Comparison of ENCODE assay signal across 15 cellular contexts in the genomic region with DNA sequence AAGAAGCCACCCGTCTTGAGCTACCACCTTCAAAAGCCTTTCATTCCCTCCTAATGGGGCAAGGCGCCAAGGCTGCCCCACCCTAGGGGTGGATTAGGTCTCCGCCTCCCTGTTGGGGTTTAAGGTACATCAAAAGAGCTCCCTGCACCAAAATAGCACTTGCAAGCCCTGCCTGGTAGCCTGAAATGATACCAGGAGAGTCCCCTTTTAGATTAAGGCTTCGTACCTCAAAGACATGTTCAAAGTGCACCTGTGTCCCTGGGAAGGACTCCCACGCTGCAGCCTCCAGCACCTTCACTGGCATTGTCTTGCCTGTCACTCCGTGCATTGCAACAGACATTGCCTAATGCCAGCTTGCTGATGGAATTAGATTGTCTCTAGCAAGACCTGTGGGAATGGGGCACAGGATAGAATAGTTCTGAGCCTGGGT. TPM values are rescaled to one million over a fixed set of nuclear protein-coding genes. Genes with fewer than 3 reads are reported as not detected.
DNase-seq lines count a peak whose midpoint lies in the region; ATAC-seq and TF ChIP-seq lines count a peak whose summit lies in the region.
"Had no signal": no experiment of that assay in that cellular context is flagged by ENCODE, and none has a peak within 500 bp of the region (broad histone marks: within the 10 kb centered on the region; RNA-seq: fewer than 3 reads in every experiment).

No MANE protein-coding gene starts in this region.

- H3K36me3 ChIP-seq in CD8-positive, alpha-beta T cell (ENCODE audit: insufficient read depth, low read length): no peaks in the 10 kb centered on the region
- H3K36me3 ChIP-seq in mesenchymal stem cell (ENCODE audit: control insufficient read depth in 1 of 2, insufficient read depth in 2 of 2, low read depth in 1 of 2, low read length in 2 of 2) (no peaks in the 10 kb centered on the region), esophagus muscularis mucosa (no peaks in the 10 kb centered on the region), heart right ventricle (no peaks in the 10 kb centered on the region)
- H3K36me3 ChIP-seq: neutrophil had no signal

- no peak for TF ChIP-seq POLR2A in esophagus muscularis mucosa (IDR thresholded peaks at IDR 0.05; ENCODE audit: low read depth)

- peaks cover 17% of the 10 kb centered on the region for H3K4me1 ChIP-seq in CD8-positive, alpha-beta T cell (ENCODE audit: insufficient read depth, low read length)
- peaks cover 13% of the 10 kb centered on the region for H3K4me1 ChIP-seq in mesenchymal stem cell (ENCODE audit: control insufficient read depth, insufficient read depth, low read depth, low read length)
- peaks cover 11 to 31% (median 26%) of the 10 kb centered on the region in 4 donors for H3K4me1 ChIP-seq in esophagus muscularis mucosa
- H3K4me1 ChIP-seq in heart right ventricle: peaks cover 0 to 54% (median 24%) of the 10 kb centered on the region in 9 donors

- H3K27me3 ChIP-seq in CD8-positive, alpha-beta T cell (ENCODE audit: insufficient read depth, low read length): no peaks in the 10 kb centered on the region
- H3K27me3 ChIP-seq in mesenchymal stem cell (ENCODE audit: control insufficient read depth in 1 of 2, insufficient read depth in 1 of 2, low read length in 2 of 2): peaks cover 0 to 9% of the 10 kb centered on the region in 2 experiments
- H3K27me3 ChIP-seq in esophagus muscularis mucosa: no peaks in the 10 kb centered on the region
- H3K27me3 ChIP-seq in heart right ventricle: peaks cover 0 to 26% (median 0%) of the 10 kb centered on the region in 7 donors

- H2BK120ac ChIP-seq in mesenchymal stem cell (ENCODE audit: low read depth, low read length): no peak overlapping the region

- no peak overlapping the region for H4K91ac ChIP-seq in mesenchymal stem cell (ENCODE audit: low read length)

- no peak overlapping the region for H4K8ac ChIP-seq in mesenchymal stem cell (ENCODE audit: low read length)

- no peaks in the 10 kb centered on the region for H3K9me3 Mint-ChIP-seq in CD8-positive, alpha-beta T cell

- peak overlapping the region in 1 of 2 experiments; percentile 29 for H3K4ac ChIP-seq in mesenchymal stem cell (ENCODE audit: low read depth in 1 of 2, low read length in 2 of 2)

- POLR2A ChIA-PET in CD8-positive, alpha-beta T cell (lab: Charles Lee): interaction anchor here (0.7 kb wide), 1 partner anchor 16 kb away, joined by 3 read pairs; a partner anchor contains a TSS

- peak; percentile 61 for ATAC-seq in CD8-positive, alpha-beta T cell
- no peak for ATAC-seq in heart right ventricle

- peak in 2 of 7 experiments; percentile 27 to 29 for DNase-seq in CD8-positive, alpha-beta T cell
- DNase-seq in amniotic epithelial cell (ENCODE audit: low read depth) (peak; percentile 47), mesenchymal stem cell (no peak), NCI-H510A treated with DMSO at 0.1 percent for 48 hours (lab: John Stamatoyannopoulos, UW) (no peak), NCI-H748 (lab: John Stamatoyannopoulos, UW; ENCODE audit: unreplicated experiment) (no peak), esophagus muscularis mucosa (ENCODE audit: extremely low spot score) (no peak), heart right ventricle (no peak)
- DNase-seq: activated gamma-delta T cell treated with Interleukin-2 at 50 U/mL for 16 hours, NCI-H2171 had no signal

- H3K23ac ChIP-seq in mesenchymal stem cell (ENCODE audit: low read length in 2 of 2): no peak overlapping the region

- peaks cover 13% of the 10 kb centered on the region for H3K27me3 Mint-ChIP-seq in CD8-positive, alpha-beta T cell (ENCODE audit: low read depth)

- peak overlapping the region in 1 of 2 experiments; percentile 16 for H3K18ac ChIP-seq in mesenchymal stem cell (ENCODE audit: low read depth in 1 of 2, low read length in 2 of 2)

- H3K36me3 Mint-ChIP-seq in CD8-positive, alpha-beta T cell: no peaks in the 10 kb centered on the region
- H3K36me3 Mint-ChIP-seq: CD14-positive monocyte had no signal

- CTCF ChIA-PET in CD8-positive, alpha-beta T cell (lab: Charles Lee): interaction anchor here (0.5 to 1.3 kb wide), 3 partner anchors 17 to 1292 kb away, joined by 3 to 6 read pairs (median 3); no protein-coding TSS in a partner anchor

- 70% methylated on average over 6 of the region's 6 CpGs for WGBS in mesenchymal stem cell
- WGBS in esophagus muscularis mucosa: 83% methylated on average over 5 of the region's 6 CpGs
- WGBS in heart right ventricle, 2 donors: 78 to 81% methylated on average over 6 of the region's 6 CpGs

- TF ChIP-seq EP300 in Ishikawa (IDR thresholded peaks at IDR 0.05; ENCODE audit: borderline replicate concordance) (no peak), esophagus muscularis mucosa (IDR thresholded peaks at IDR 0.05) (no peak)

- no peak overlapping the region for H2BK15ac ChIP-seq in mesenchymal stem cell (ENCODE audit: low read depth, poor library complexity, severe bottlenecking)

- TF ChIP-seq CTCF in CD8-positive, alpha-beta T cell (IDR thresholded peaks at IDR 0.05): no peak
- TF ChIP-seq CTCF in esophagus muscularis mucosa (IDR thresholded peaks at IDR 0.05) (no peak), heart right ventricle (IDR thresholded peaks at IDR 0.05) (no peak)

- H3K4me2 ChIP-seq in mesenchymal stem cell (ENCODE audit: low read length, poor library complexity, severe bottlenecking): no peak overlapping the region

- intact Hi-C loops in CD8-positive, alpha-beta T cell (cut with DNase I, micrococcal nuclease): no loop called here
- intact Hi-C loops in esophagus muscularis mucosa (cut with DNase I) (no loop called here), heart right ventricle (cut with DNase I) (no loop called here)

- no peak for TF ChIP-seq RAD21 in Ishikawa (IDR thresholded peaks at IDR 0.05; ENCODE audit: low read depth)

- no peak overlapping the region for H2BK5ac ChIP-seq in mesenchymal stem cell (ENCODE audit: low read depth, low read length, poor library complexity, severe bottlenecking)

- H3K9ac ChIP-seq in mesenchymal stem cell (ENCODE audit: low read length): no peak overlapping the region

- H3K27ac ChIP-seq in CD8-positive, alpha-beta T cell (ENCODE audit: low read depth, low read length): no peak overlapping the region
- H3K27ac ChIP-seq in mesenchymal stem cell (ENCODE audit: low read length, poor library complexity, severe bottlenecking) (no peak overlapping the region), esophagus muscularis mucosa (replicated peaks in 1 of 4) (no peak overlapping the region), heart right ventricle (no peak overlapping the region)
- H3K27ac ChIP-seq: epithelial cell of prostate, neutrophil had no signal

- peaks cover 16% of the 10 kb centered on the region for H3K4me1 Mint-ChIP-seq in CD8-positive, alpha-beta T cell (ENCODE audit: low read depth)

- peak overlapping the region; percentile 95 for H2AK5ac ChIP-seq in mesenchymal stem cell (ENCODE audit: low read length, severe bottlenecking)

- peak overlapping the region; percentile 11 for H3K27ac Mint-ChIP-seq in CD8-positive, alpha-beta T cell

- peak overlapping the region in 1 of 2 experiments; percentile 73 for H2BK12ac ChIP-seq in mesenchymal stem cell (ENCODE audit: low read length in 2 of 2)

- H2AFZ ChIP-seq in mesenchymal stem cell (ENCODE audit: low read depth, low read length): no peak overlapping the region

- no peaks in the 10 kb centered on the region for H3K9me3 ChIP-seq in CD8-positive, alpha-beta T cell (ENCODE audit: low read length)
- no peaks in the 10 kb centered on the region for H3K9me3 ChIP-seq in mesenchymal stem cell (ENCODE audit: control insufficient read depth, low read length)
- no peaks in the 10 kb centered on the region for H3K9me3 ChIP-seq in esophagus muscularis mucosa
- H3K9me3 ChIP-seq in heart right ventricle: no peaks in the 10 kb centered on the region
- H3K9me3 ChIP-seq: neutrophil had no signal

- no peaks in the 10 kb centered on the region for H3K79me1 ChIP-seq in mesenchymal stem cell (replicated peaks; ENCODE audit: low read length, poor library complexity, severe bottlenecking)

- H3K14ac ChIP-seq in mesenchymal stem cell (ENCODE audit: low read length in 2 of 2): peak overlapping the region in 1 of 2 experiments; percentile 63

- H3K4me3 ChIP-seq in CD8-positive, alpha-beta T cell (ENCODE audit: low read depth, low read length): no peak overlapping the region
- H3K4me3 ChIP-seq in mesenchymal stem cell (ENCODE audit: insufficient read depth in 1 of 2, low read depth in 1 of 2, low read length in 2 of 2): no peak overlapping the region
- H3K4me3 ChIP-seq in esophagus muscularis mucosa: no peak overlapping the region
- no peak overlapping the region for H3K4me3 ChIP-seq in heart right ventricle

- H3K4me3 Mint-ChIP-seq in CD8-positive, alpha-beta T cell: peak overlapping the region; percentile 42

TF ChIP-seq in Ishikawa, 13 proteins besides CTCF, POLR2A, EP300 and RAD21 (continues in another document):
- TF ChIP-seq TAF1 (IDR thresholded peaks at IDR 0.05; ENCODE audit: low read depth): no peak

RNA-seq across cellular contexts. Expression of a gene that starts 15.7 kb away (rescaled TPM):
- 10 to 100 TPM; 71.3 to 78.7 TPM for total RNA-seq in CD8-positive, alpha-beta T cell
- 604 TPM for polyA plus RNA-seq in mesenchymal stem cell (2013, experiment 1 of 2)
- polyA plus RNA-seq in mesenchymal stem cell (2013, experiment 2 of 2): 615 TPM
- total RNA-seq in esophagus muscularis mucosa (100 to 1,000 TPM in 2 of 4 donors, 10 to 100 TPM in 2; 47.3 to 613 (median 93.3) TPM), heart right ventricle (100 to 1,000 TPM in 2 of 10 donors, 10 to 100 TPM in 8; 27.1 to 105 (median 61.2) TPM)
- 100 to 1,000 TPM in 1 of 2 donors, 10 to 100 TPM in 1; 23.3 to 357 TPM for polyA plus RNA-seq in heart right ventricle

RNA-seq across cellular contexts. Expression of a gene that starts 34.8 kb away (rescaled TPM):
- under 1 TPM in 1 of 2 experiments, not detected in 1; 0.08 TPM for total RNA-seq in CD8-positive, alpha-beta T cell
- 0.01 TPM for polyA plus RNA-seq in mesenchymal stem cell (2013, experiment 1 of 2)
- polyA plus RNA-seq in mesenchymal stem cell (2013, experiment 2 of 2): 0.01 TPM
- total RNA-seq in esophagus muscularis mucosa: 1 to 10 TPM in 2 of 4 donors, under 1 TPM in 2; 0.19 to 1.5 (median 0.94) TPM
- under 1 TPM in 4 of 10 donors, not detected in 6; 0.05 to 0.39 (median 0.06) TPM for total RNA-seq in heart right ventricle
- under 1 TPM; 0.03 to 0.15 TPM for polyA plus RNA-seq in heart right ventricle
- total RNA-seq: LHCN-M2, skeletal muscle tissue had no signal
